ENCODE assay signal across 9 cellular contexts in the genomic region with DNA sequence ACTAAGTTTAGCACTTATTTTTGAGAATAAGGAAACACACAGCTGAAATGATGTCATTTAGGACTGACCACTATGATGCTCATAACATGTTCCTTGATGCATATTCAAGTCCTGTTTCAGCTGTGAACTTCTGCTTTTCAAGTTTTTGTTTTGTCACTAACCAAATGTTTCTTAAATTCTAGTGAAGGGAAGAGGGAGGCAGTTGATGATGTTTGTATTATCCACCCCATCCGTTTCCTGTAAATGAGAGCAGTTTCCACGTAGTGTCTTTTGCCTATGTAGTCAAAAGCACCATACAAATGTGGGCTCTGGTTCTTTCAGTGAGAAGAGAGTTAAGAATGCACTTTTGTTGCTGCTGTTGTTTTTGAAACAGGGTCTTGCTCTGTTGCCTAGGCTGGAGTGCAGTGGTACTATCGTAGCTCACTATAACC.
DNase-seq lines count a peak whose midpoint lies in the region; ATAC-seq, FAIRE-seq and TF ChIP-seq lines count a peak whose summit lies in the region.
"Had no signal": no experiment of that assay in that cellular context is flagged by ENCODE, and none has a peak within 500 bp of the region (broad histone marks: within the 10 kb centered on the region; RNA-seq: fewer than 3 reads in every experiment).

No MANE protein-coding gene starts in this region.

- H3K27ac ChIP-seq in esophagus squamous epithelium = peak overlapping the region in 3 of 4 donors; percentile 2 to 73 (median 52)

- no peak for TF ChIP-seq CTCF in esophagus squamous epithelium (IDR thresholded peaks at IDR 0.05)
- no peak for TF ChIP-seq CTCF in Caco-2 (IDR thresholded peaks at IDR 0.05; ENCODE audit: insufficient read depth in 1 of 2, low read depth in 1 of 2, low read length in 1 of 2, severe bottlenecking in 1 of 2, unreplicated experiment in 1 of 2)

- H3K4me3 ChIP-seq in esophagus squamous epithelium (no peak overlapping the region), Caco-2 (ENCODE audit: low read depth, low read length) (no peak overlapping the region)

- H3K36me3 ChIP-seq in esophagus squamous epithelium = no peaks in the 10 kb centered on the region
- H3K36me3 ChIP-seq in Caco-2 (ENCODE audit: control insufficient read depth, insufficient read depth, low read length) = no peaks in the 10 kb centered on the region

- H3K4me1 Mint-ChIP-seq in Caco-2 (ENCODE audit: low read depth, unreplicated experiment) = peaks cover 18% of the 10 kb centered on the region

- H3K9me3 Mint-ChIP-seq in Caco-2 (ENCODE audit: unreplicated experiment) = no peaks in the 10 kb centered on the region

- no peaks in the 10 kb centered on the region for H3K27me3 Mint-ChIP-seq in Caco-2 (ENCODE audit: insufficient read depth, unreplicated experiment)

- CTCF ChIA-PET in Caco-2 (lab: Charles Lee) = interaction anchor here (0.6 kb wide), 1 partner anchor 416 kb away, joined by 4 read pairs; no protein-coding TSS in a partner anchor

- ATAC-seq in GM21529 (IDR thresholded peaks at IDR 0.05; ENCODE audit: unreplicated experiment) = peak; percentile 80

- H3K27me3 ChIP-seq in esophagus squamous epithelium (no peaks in the 10 kb centered on the region), Caco-2 (replicated peaks; ENCODE audit: control insufficient read depth, insufficient read depth, low read length) (no peaks in the 10 kb centered on the region)

- DNase-seq in GM12892 (ENCODE audit: insufficient read length) (no peak), KBM-7 (peak; percentile 84), esophagus squamous epithelium (lab: John Stamatoyannopoulos, UW) (no peak), Caco-2 (no peak), NCI-H1105 (lab: John Stamatoyannopoulos, UW) (no peak), midbrain (lab: John Stamatoyannopoulos, UW) (no peak)
- no peak for DNase-seq in stimulated activated CD4-positive, alpha-beta T cell treated with anti-CD3 and anti-CD28 coated beads, Interleukin-12 subunit alpha, Interleukin-12 subunit beta, amount 100 ng/mL, for 4 hours

- peak; percentile 97 for FAIRE-seq in GM12892 (lab: Jason Lieb, UNC)
- FAIRE-seq: H1 had no signal

- BruUV-seq in Caco-2 (replicated peaks; lab: Mats Ljungman, UMichigan) = no TSS peak

- WGBS in esophagus squamous epithelium, 2 donors = 73 to 81% methylated on average over 3 of the region's 3 CpGs

- H3K4me1 ChIP-seq in esophagus squamous epithelium = peaks cover 0 to 29% (median 0%) of the 10 kb centered on the region in 3 donors
- 0 out of 2 replicates have a peak, but pooled peaks cover 8% of the 10 kb centered on the region for H3K4me1 ChIP-seq in Caco-2

- no peak overlapping the region for H3K4me3 Mint-ChIP-seq in Caco-2 (ENCODE audit: unreplicated experiment)

- no peak; the same call in 1 of the 2 replicates for TF ChIP-seq POLR2A in GM12892 (IDR thresholded peaks at IDR 0.05; ENCODE audit: low read depth, low read length)
- peak in 1 of 4 donors; percentile 35 for TF ChIP-seq POLR2A in esophagus squamous epithelium (IDR thresholded peaks at IDR 0.05)

- peaks cover 13% of the 10 kb centered on the region for H3K36me3 Mint-ChIP-seq in Caco-2 (ENCODE audit: insufficient read depth, unreplicated experiment)

- in situ Hi-C loops in KBM-7 (cut with MboI; ENCODE audit: low pct_unique_long_range_greater_than_20kb, low sequenced_read_pairs) = no loop called here

- H3K27ac Mint-ChIP-seq in Caco-2 (ENCODE audit: unreplicated experiment) = no peak overlapping the region

- H3K9me3 ChIP-seq in esophagus squamous epithelium = no peaks in the 10 kb centered on the region
- H3K9me3 ChIP-seq in Caco-2 = no peaks in the 10 kb centered on the region

- POLR2A ChIA-PET in Caco-2 (lab: Charles Lee) = no interaction called here

- intact Hi-C loops in esophagus squamous epithelium (cut with DNase I) (no loop called here), Caco-2 (cut with micrococcal nuclease; ENCODE audit: unreplicated experiment) (no loop called here)
